In genomic region chr19:12954150-12954962, GRCh38 we compare ENCODE assay signal across 8 cellular contexts. TPM values are rescaled to one million over a fixed set of nuclear protein-coding genes. Genes with fewer than 3 reads are reported as not detected.
DNase-seq lines count a peak whose midpoint lies in the region; ATAC-seq and TF ChIP-seq lines count a peak whose summit lies in the region.

No MANE protein-coding gene starts in this region.

- H3K9me3 ChIP-seq in RWPE2 (ENCODE audit: severe bottlenecking): no peaks in the 10 kb centered on the region
- H3K9me3 ChIP-seq in esophagus squamous epithelium: no peaks in the 10 kb centered on the region

- H3K27ac ChIP-seq in RWPE2 (ENCODE audit: poor library complexity, severe bottlenecking): peak overlapping the region; percentile 75
- H3K27ac ChIP-seq in esophagus squamous epithelium: peak overlapping the region; percentile 88 to 97 (median 92)
- no peak overlapping the region for H3K27ac ChIP-seq in foreskin keratinocyte

- peaks cover 21% of the 10 kb centered on the region for H3K4me1 ChIP-seq in RWPE2 (ENCODE audit: insufficient read depth, poor library complexity, severe bottlenecking)
- H3K4me1 ChIP-seq in esophagus squamous epithelium: peaks cover 42 to 64% (median 43%) of the 10 kb centered on the region in 3 donors
- H3K4me1 ChIP-seq in foreskin keratinocyte: peaks cover 10% of the 10 kb centered on the region

- no peaks in the 10 kb centered on the region for H3K27me3 Mint-ChIP-seq in stimulated activated naive CD8-positive, alpha-beta T cell treated with anti-CD3 and anti-CD28 coated beads, Interleukin-15, amount 100 ng/mL, for 72 hours

- DNase-seq in activated CD8-positive, alpha-beta memory T cell treated with anti-CD3 and anti-CD28 coated beads for 24 hours: peak; percentile 56
- no peak for DNase-seq in activated CD8-positive, alpha-beta memory T cell treated with anti-CD3 and anti-CD28 coated beads, Interleukin-2, amount 50 U/mL, for 4 hours
- DNase-seq in RWPE2 (ENCODE audit: low spot score): no peak
- no peak for DNase-seq in esophagus squamous epithelium (lab: John Stamatoyannopoulos, UW)
- DNase-seq in stimulated activated naive CD8-positive, alpha-beta T cell treated with anti-CD3 and anti-CD28 coated beads, Interleukin-15, amount 100 ng/mL, for 72 hours: no peak
- no peak for DNase-seq in foreskin keratinocyte
- DNase-seq in EL: no peak
- DNase-seq in GDM1 (lab: John Stamatoyannopoulos, UW): no peak

- ATAC-seq in RWPE2 (ENCODE audit: low read depth) (no peak), foreskin keratinocyte (no peak)
- no peak for ATAC-seq in stimulated activated naive CD8-positive, alpha-beta T cell treated with anti-CD3 and anti-CD28 coated beads, Interleukin-15, amount 100 ng/mL, for 72 hours

- H3K4me1 Mint-ChIP-seq in stimulated activated naive CD8-positive, alpha-beta T cell treated with anti-CD3 and anti-CD28 coated beads, Interleukin-15, amount 100 ng/mL, for 72 hours: peaks cover 64% of the 10 kb centered on the region

- peak overlapping the region; percentile 10 to 83 for H3K27ac Mint-ChIP-seq in stimulated activated naive CD8-positive, alpha-beta T cell treated with anti-CD3 and anti-CD28 coated beads, Interleukin-15, amount 100 ng/mL, for 72 hours

- intact Hi-C loops in esophagus squamous epithelium (cut with DNase I): no loop called here

- H3K36me3 ChIP-seq in RWPE2 (ENCODE audit: low read depth) (peaks cover 60% of the 10 kb centered on the region), esophagus squamous epithelium (peaks cover 7 to 53% (median 35%) of the 10 kb centered on the region in 3 donors)

- no peak for TF ChIP-seq POLR2A in esophagus squamous epithelium (IDR thresholded peaks at IDR 0.05)

- H3K9me3 Mint-ChIP-seq in stimulated activated naive CD8-positive, alpha-beta T cell treated with anti-CD3 and anti-CD28 coated beads, Interleukin-15, amount 100 ng/mL, for 72 hours: no peaks in the 10 kb centered on the region

- no peak overlapping the region for H3K4me3 ChIP-seq in RWPE2 (ENCODE audit: severe bottlenecking)
- no peak overlapping the region for H3K4me3 ChIP-seq in esophagus squamous epithelium

- TF ChIP-seq CTCF in RWPE2 (IDR thresholded peaks at IDR 0.05; ENCODE audit: poor library complexity, severe bottlenecking) (no peak), esophagus squamous epithelium (IDR thresholded peaks at IDR 0.05) (no peak), foreskin keratinocyte (conservative IDR thresholded peaks at IDR 0.05) (no peak)

- WGBS in esophagus squamous epithelium, 2 donors: 59 to 72% methylated on average over 5 to 9 of the region's 11 CpGs

- H3K27me3 ChIP-seq in RWPE2 (ENCODE audit: insufficient read depth, poor library complexity, severe bottlenecking): no peaks in the 10 kb centered on the region
- H3K27me3 ChIP-seq in esophagus squamous epithelium: no peaks in the 10 kb centered on the region
- no peaks in the 10 kb centered on the region for H3K27me3 ChIP-seq in foreskin keratinocyte

- H3K4me3 Mint-ChIP-seq in stimulated activated naive CD8-positive, alpha-beta T cell treated with anti-CD3 and anti-CD28 coated beads, Interleukin-15, amount 100 ng/mL, for 72 hours: peak overlapping the region; percentile 2 to 63

RNA-seq across cellular contexts. Expression of gene GADD45GIP1, which starts 2.7 kb away (rescaled TPM):
- total RNA-seq in esophagus squamous epithelium (10 to 100 TPM; 34.4 to 59.7 (median 44.9) TPM), foreskin keratinocyte (55.0 and 64.9 TPM in 2 replicates)
- 103 and 106 TPM in 2 replicates for polyA plus RNA-seq in foreskin keratinocyte

RNA-seq across cellular contexts. Expression of gene RAD23A, which starts 8.7 kb away (rescaled TPM):
- total RNA-seq in esophagus squamous epithelium (10 to 100 TPM; 67.7 to 87.4 (median 82.4) TPM), foreskin keratinocyte (120 and 135 TPM in 2 replicates)
- polyA plus RNA-seq in foreskin keratinocyte: 131 and 157 TPM in 2 replicates

RNA-seq across cellular contexts. Expression of gene DAND5, which starts 15.0 kb away (rescaled TPM):
- not detected for total RNA-seq in esophagus squamous epithelium
- 0.07 and 0.14 TPM in 2 replicates for total RNA-seq in foreskin keratinocyte
- polyA plus RNA-seq in foreskin keratinocyte: 0.08 TPM in 1 of 2 replicates, not detected in the other

RNA-seq across cellular contexts. Expression of gene CALR, which starts 15.9 kb away (rescaled TPM):
- total RNA-seq in esophagus squamous epithelium: 100 to 1,000 TPM; 262 to 577 (median 513) TPM
- total RNA-seq in foreskin keratinocyte: 1,472 and 1,606 TPM in 2 replicates
- polyA plus RNA-seq in foreskin keratinocyte: 1,259 and 1,387 TPM in 2 replicates

RNA-seq across cellular contexts. Expression of gene FARSA, which starts 20.8 kb away (rescaled TPM):
- total RNA-seq in esophagus squamous epithelium (10 to 100 TPM; 47.7 to 53.8 (median 51.0) TPM), foreskin keratinocyte (79.8 and 90.9 TPM in 2 replicates)
- 106 and 116 TPM in 2 replicates for polyA plus RNA-seq in foreskin keratinocyte
